ENCODE assay signal across 26 cellular contexts in the genomic region with DNA sequence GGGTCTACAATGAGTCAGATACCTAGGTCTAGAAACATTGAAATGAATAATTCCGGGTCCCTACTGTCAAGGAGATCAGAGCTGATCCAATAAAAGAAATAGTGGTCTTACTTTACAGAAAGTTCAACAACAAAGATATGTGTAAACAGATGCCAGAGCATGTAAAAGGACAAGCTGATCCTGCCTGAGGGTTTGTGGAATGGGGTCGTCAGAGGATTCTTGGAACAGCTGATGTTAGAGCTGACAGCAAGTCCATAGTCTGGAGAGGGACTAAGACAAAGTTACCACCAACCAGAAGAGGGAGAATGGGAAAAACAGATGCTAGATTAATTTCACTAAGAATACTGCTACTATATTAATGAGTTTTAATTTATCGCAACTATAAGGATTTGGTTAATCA.
"Had no signal": no experiment of that assay in that cellular context is flagged by ENCODE, and none has a peak within 500 bp of the region (broad histone marks: within the 10 kb centered on the region; RNA-seq: fewer than 3 reads in every experiment).

No MANE protein-coding gene starts in this region.

- H3K4me3 ChIP-seq: coronary artery, dorsolateral prefrontal cortex, gastroesophageal sphincter, heart right ventricle had no signal

- H3K9me3 ChIP-seq: gastroesophageal sphincter had no signal

- FAIRE-seq: astrocyte, bronchial epithelial cell had no signal

- H3K4me1 ChIP-seq: gastroesophageal sphincter, heart right ventricle had no signal

- H3K27me3 ChIP-seq: brain microvascular endothelial cell, dorsolateral prefrontal cortex, gastroesophageal sphincter, heart right ventricle had no signal

- ATAC-seq: activated T-cell treated with anti-CD3 and anti-CD28 coated beads, Interleukin-2, amount 50 U/mL, for 4 hours; activated T-helper 17 cell treated with anti-CD3 and anti-CD28 coated beads, Interleukin-2, amount 50 U/mL, for 72 hours; esophagus mucosa; gastroesophageal sphincter; heart right ventricle; WTC11 had no signal

- DNase-seq: activated CD4-positive, alpha-beta memory T cell treated with anti-CD3 and anti-CD28 coated beads, Interleukin-2, amount 10 ng/mL, durations not matched to agents 7 days and 5 days; activated CD4-positive, alpha-beta T cell treated with anti-CD3 and anti-CD28 coated beads for 1 hour; activated CD4-positive, alpha-beta T cell treated with anti-CD3 and anti-CD28 coated beads for 4 hours; activated CD4-positive, alpha-beta T cell treated with anti-CD3 and anti-CD28 coated beads, Interleukin-2, amount 10 ng/mL, durations not matched to agents 7 days and 5 days; activated CD4-positive, alpha-beta T cell treated with anti-CD3 and anti-CD28 coated beads, Interleukin-2, amount 50 U/mL, for 4 hours; activated effector memory CD4-positive, alpha-beta T cell treated with Interleukin-2 at 50 U/mL for 16 hours; activated gamma-delta T cell treated with Interleukin-2 at 50 U/mL for 16 hours; activated naive CD4-positive, alpha-beta T cell treated with anti-CD3 and anti-CD28 coated beads, Interleukin-2, amount 50 U/mL, for 16 hours; activated naive CD4-positive, alpha-beta T cell treated with Interleukin-2 at 50 U/mL for 16 hours; activated T-cell treated with anti-CD3 and anti-CD28 coated beads, Interleukin-2, amount 50 U/mL, for 4 hours; amniotic stem cell; anterior cingulate cortex; brain microvascular endothelial cell; dorsolateral prefrontal cortex; effector memory CD4-positive, alpha-beta T cell; endodermal cell; foreskin melanocyte; heart right ventricle; T-helper 2 cell had no signal

- H3K36me3 ChIP-seq: brain microvascular endothelial cell, gastroesophageal sphincter had no signal

- H3K27ac ChIP-seq: brain microvascular endothelial cell, coronary artery, dorsolateral prefrontal cortex, gastroesophageal sphincter, heart right ventricle had no signal
